16 cellular contexts compared by ENCODE assay signal in genomic region chr2:12116228-12116750, GRCh38.
DNase-seq lines count a peak whose midpoint lies in the region; ATAC-seq, FAIRE-seq and TF ChIP-seq lines count a peak whose summit lies in the region.
"Had no signal": no experiment of that assay in that cellular context is flagged by ENCODE, and none has a peak within 500 bp of the region (broad histone marks: within the 10 kb centered on the region; RNA-seq: fewer than 3 reads in every experiment).

No MANE protein-coding gene starts in this region.

- no peak overlapping the region for H3K9ac ChIP-seq in OCI-LY3 (ENCODE audit: low read length)
- no peak overlapping the region for H3K9ac ChIP-seq in mesenchymal stem cell (ENCODE audit: low read length)

- H2AK5ac ChIP-seq in mesenchymal stem cell (ENCODE audit: low read length, severe bottlenecking): no peak overlapping the region

- no peak overlapping the region for H3K14ac ChIP-seq in mesenchymal stem cell (ENCODE audit: low read length in 2 of 2)

- peak; percentile 66 for ATAC-seq in GM21423 (IDR thresholded peaks at IDR 0.05; ENCODE audit: unreplicated experiment)
- peak; percentile 59 for ATAC-seq in HG03039 (IDR thresholded peaks at IDR 0.05; ENCODE audit: unreplicated experiment)
- no peak for ATAC-seq in HG03097 (IDR thresholded peaks at IDR 0.05; ENCODE audit: low FRiP score, unreplicated experiment)
- ATAC-seq: HepG2 had no signal

- H3K4me1 ChIP-seq in OCI-LY3 (ENCODE audit: low read length) (peaks cover 10% of the 10 kb centered on the region), mesenchymal stem cell (ENCODE audit: control insufficient read depth, insufficient read depth, low read depth, low read length) (peaks cover 3% of the 10 kb centered on the region)
- H3K4me1 ChIP-seq: stomach had no signal

- H2BK120ac ChIP-seq in mesenchymal stem cell (ENCODE audit: low read depth, low read length): no peak overlapping the region

- no peaks in the 10 kb centered on the region for H3K79me2 ChIP-seq in OCI-LY3 (ENCODE audit: low read length)

- H3K4me2 ChIP-seq in OCI-LY3 (ENCODE audit: low read length) (peak overlapping the region; percentile 25; the same call in 1 of the 2 replicates), mesenchymal stem cell (ENCODE audit: low read length, poor library complexity, severe bottlenecking) (no peak overlapping the region)

- H4K20me1 ChIP-seq in OCI-LY3 (ENCODE audit: insufficient read depth, low read length): no peaks in the 10 kb centered on the region

- 68% methylated on average over 3 of the region's 7 CpGs for WGBS in mesenchymal stem cell

- H3K27me3 ChIP-seq in OCI-LY3 (ENCODE audit: low read depth, low read length) (no peaks in the 10 kb centered on the region; the same call in 1 of the 2 replicates), mesenchymal stem cell (ENCODE audit: control insufficient read depth in 1 of 2, insufficient read depth in 1 of 2, low read length in 2 of 2) (no peaks in the 10 kb centered on the region)
- H3K27me3 ChIP-seq: neutrophil, stomach had no signal

- H2BK5ac ChIP-seq in mesenchymal stem cell (ENCODE audit: low read depth, low read length, poor library complexity, severe bottlenecking): no peak overlapping the region

- H3K4me3 ChIP-seq in OCI-LY3 (ENCODE audit: low read length): no peak overlapping the region
- no peak overlapping the region for H3K4me3 ChIP-seq in mesenchymal stem cell (ENCODE audit: insufficient read depth in 1 of 2, low read depth in 1 of 2, low read length in 2 of 2)
- H3K4me3 ChIP-seq: stomach had no signal

- H2BK12ac ChIP-seq in mesenchymal stem cell (ENCODE audit: low read length in 2 of 2): no peak overlapping the region

- H3K9me3 ChIP-seq in OCI-LY3 (ENCODE audit: insufficient read depth, low read length) (peaks cover 6% of the 10 kb centered on the region; the same call in 1 of the 2 replicates), mesenchymal stem cell (ENCODE audit: control insufficient read depth, low read length) (no peaks in the 10 kb centered on the region)
- H3K9me3 ChIP-seq: neutrophil, stomach had no signal

- no peak overlapping the region for H3K18ac ChIP-seq in mesenchymal stem cell (ENCODE audit: low read depth in 1 of 2, low read length in 2 of 2)

- H3K4ac ChIP-seq in mesenchymal stem cell (ENCODE audit: low read depth in 1 of 2, low read length in 2 of 2): no peak overlapping the region

- no peak overlapping the region for H3K27ac ChIP-seq in OCI-LY3 (ENCODE audit: low read length)
- H3K27ac ChIP-seq in mesenchymal stem cell (ENCODE audit: low read length, poor library complexity, severe bottlenecking): no peak overlapping the region
- H3K27ac ChIP-seq: neutrophil, stomach had no signal

- DNase-seq in GM12892 (ENCODE audit: insufficient read length) (peak; percentile 13), NCI-H1417 treated with DMSO at 0.1 percent for 48 hours (lab: John Stamatoyannopoulos, UW) (no peak), mesenchymal stem cell (no peak), RKO (ENCODE audit: low spot score) (no peak)
- DNase-seq: activated CD4-positive, alpha-beta T cell treated with anti-CD3 and anti-CD28 coated beads for 48 hours; activated naive CD4-positive, alpha-beta T cell treated with Interleukin-2 at 50 U/mL for 16 hours; GDM1; SHP77; stomach had no signal

- no peak for TF ChIP-seq POLR2A in GM12892 (IDR thresholded peaks at IDR 0.05; ENCODE audit: low read depth, low read length)

- H3K79me1 ChIP-seq in mesenchymal stem cell (replicated peaks; ENCODE audit: low read length, poor library complexity, severe bottlenecking): no peaks in the 10 kb centered on the region

- no peak overlapping the region for H4K8ac ChIP-seq in mesenchymal stem cell (ENCODE audit: low read length)

- no peak overlapping the region for H3K23ac ChIP-seq in mesenchymal stem cell (ENCODE audit: low read length in 2 of 2)

- peak; percentile 38 for FAIRE-seq in GM12892 (lab: Jason Lieb, UNC)
- FAIRE-seq: H54, HepG2 had no signal

- H2AFZ ChIP-seq in OCI-LY3 (ENCODE audit: low read depth, low read length): no peak overlapping the region
- H2AFZ ChIP-seq in mesenchymal stem cell (ENCODE audit: low read depth, low read length): no peak overlapping the region

- H3K36me3 ChIP-seq in OCI-LY3 (replicated peaks; ENCODE audit: low read depth, low read length): no peaks in the 10 kb centered on the region
- no peaks in the 10 kb centered on the region for H3K36me3 ChIP-seq in mesenchymal stem cell (ENCODE audit: control insufficient read depth in 1 of 2, insufficient read depth in 2 of 2, low read depth in 1 of 2, low read length in 2 of 2)
- H3K36me3 ChIP-seq: neutrophil, stomach had no signal

- H2BK15ac ChIP-seq in mesenchymal stem cell (ENCODE audit: low read depth, poor library complexity, severe bottlenecking): no peak overlapping the region

- H4K91ac ChIP-seq in mesenchymal stem cell (ENCODE audit: low read length): no peak overlapping the region

- no peak for TF ChIP-seq CTCF in OCI-LY3 (IDR thresholded peaks at IDR 0.05; ENCODE audit: low read depth, low read length)
